8 cellular contexts compared by ENCODE assay signal in genomic region chr6:31776961-31777666, GRCh38. TPM values are rescaled to one million over a fixed set of nuclear protein-coding genes. Genes with fewer than 3 reads are reported as not detected.
DNase-seq lines count a peak whose midpoint lies in the region; ATAC-seq and TF ChIP-seq lines count a peak whose summit lies in the region.

VWA7 (minus strand) TSS chr6:31777328; CDS start chr6:31776779, 549 bp downstream.

- DNase-seq in NCI-H2107 treated with DMSO at 0.1 percent for 48 hours (lab: John Stamatoyannopoulos, UW; ENCODE audit: unreplicated experiment) (peak; percentile 7), NCI-H2107 (lab: John Stamatoyannopoulos, UW) (no peak), NOMO-1 treated with DMSO at 0.1 percent for 48 hours (lab: John Stamatoyannopoulos, UW; ENCODE audit: unreplicated experiment) (peak; percentile 49), epithelial cell of esophagus (ENCODE audit: low read depth) (peak; percentile 88), natural killer cell (peak; percentile 49)
- peak; percentile 38 for DNase-seq in activated CD8-positive, alpha-beta memory T cell treated with anti-CD3 and anti-CD28 coated beads, Interleukin-2, amount 50 U/mL, for 24 hours (ENCODE audit: extremely low read depth)

- intact Hi-C loops in natural killer cell (cut with micrococcal nuclease), result no loop called here

- ATAC-seq in HG03432 (IDR thresholded peaks at IDR 0.05; ENCODE audit: unreplicated experiment) (peak; percentile 78), natural killer cell (peak; percentile 72 to 89 (median 82))

- no peaks in the 10 kb centered on the region for H3K36me3 Mint-ChIP-seq in natural killer cell
- peaks cover 25% of the 10 kb centered on the region for H3K36me3 Mint-ChIP-seq in stimulated activated naive CD8-positive, alpha-beta T cell treated with anti-CD3 and anti-CD28 coated beads, Interleukin-15, Interleukin-2, amounts not matched to agents 100 ng/mL and 50 ng/mL, for 24 hours (ENCODE audit: low read depth)

- no peaks in the 10 kb centered on the region for H3K9me3 Mint-ChIP-seq in natural killer cell
- H3K9me3 Mint-ChIP-seq in stimulated activated naive CD8-positive, alpha-beta T cell treated with anti-CD3 and anti-CD28 coated beads, Interleukin-15, Interleukin-2, amounts not matched to agents 100 ng/mL and 50 ng/mL, for 24 hours, result no peaks in the 10 kb centered on the region

- H3K4me1 Mint-ChIP-seq in natural killer cell, result peaks cover 0 to 33% of the 10 kb centered on the region in 2 donors
- peaks cover 50% of the 10 kb centered on the region for H3K4me1 Mint-ChIP-seq in stimulated activated naive CD8-positive, alpha-beta T cell treated with anti-CD3 and anti-CD28 coated beads, Interleukin-15, Interleukin-2, amounts not matched to agents 100 ng/mL and 50 ng/mL, for 24 hours (ENCODE audit: low read depth)

- no peaks in the 10 kb centered on the region for H3K27me3 Mint-ChIP-seq in natural killer cell (ENCODE audit: low read depth in 2 of 2)
- no peaks in the 10 kb centered on the region for H3K27me3 Mint-ChIP-seq in stimulated activated naive CD8-positive, alpha-beta T cell treated with anti-CD3 and anti-CD28 coated beads, Interleukin-15, Interleukin-2, amounts not matched to agents 100 ng/mL and 50 ng/mL, for 24 hours

- peak within 1 kb of the TSS; percentile 50 for H3K4me3 Mint-ChIP-seq in natural killer cell
- H3K4me3 Mint-ChIP-seq in stimulated activated naive CD8-positive, alpha-beta T cell treated with anti-CD3 and anti-CD28 coated beads, Interleukin-15, Interleukin-2, amounts not matched to agents 100 ng/mL and 50 ng/mL, for 24 hours, result peak within 1 kb of the TSS; percentile 26

- no peak within 1 kb of the TSS for H3K4me3 ChIP-seq in epithelial cell of esophagus (ENCODE audit: low read length)

- TF ChIP-seq CTCF in epithelial cell of esophagus (IDR thresholded peaks at IDR 0.05; ENCODE audit: insufficient read depth, low read depth, low read length, missing control alignments) (no peak), natural killer cell (IDR thresholded peaks at IDR 0.05) (no peak)

- peak within 1 kb of the TSS; percentile 60 to 87 for H3K27ac Mint-ChIP-seq in natural killer cell
- peak within 1 kb of the TSS; percentile 87 for H3K27ac Mint-ChIP-seq in stimulated activated naive CD8-positive, alpha-beta T cell treated with anti-CD3 and anti-CD28 coated beads, Interleukin-15, Interleukin-2, amounts not matched to agents 100 ng/mL and 50 ng/mL, for 24 hours

RNA-seq across cellular contexts. Expression of gene VWA7, which starts in this region (rescaled TPM):
- 1 to 10 TPM; 2.4 to 4.7 (median 3.2) TPM for total RNA-seq in natural killer cell
